ENCODE assay signal across 1 cellular context in the genomic region with DNA sequence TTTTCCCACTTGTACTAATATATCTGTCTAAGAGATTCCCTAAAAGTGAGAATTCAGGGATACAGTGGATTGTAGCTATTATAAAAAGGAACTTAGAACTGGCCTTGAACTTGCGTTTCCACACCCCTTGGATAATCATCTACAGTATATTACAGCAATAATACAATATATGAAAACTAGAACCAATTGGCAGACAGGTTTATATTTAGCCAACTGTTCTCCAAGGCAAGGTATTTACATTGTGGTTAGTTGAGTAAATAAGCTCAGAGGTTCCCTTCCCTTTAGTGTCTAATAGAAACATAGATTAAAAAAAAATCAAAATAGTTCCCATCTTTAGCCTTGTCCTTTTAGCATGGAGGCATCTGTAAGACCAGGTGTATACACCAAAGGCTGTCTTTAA.
A peak's percentile ranks its signal among the peaks of the same experiment; 100 is the strongest.
TF ChIP-seq lines count a peak whose summit lies in the region.

No MANE protein-coding gene starts in this region.

TF ChIP-seq in A549, 52 proteins besides CTCF, POLR2A, EP300 and RAD21 (continued from another document):
- TF ChIP-seq, protein P1, sequence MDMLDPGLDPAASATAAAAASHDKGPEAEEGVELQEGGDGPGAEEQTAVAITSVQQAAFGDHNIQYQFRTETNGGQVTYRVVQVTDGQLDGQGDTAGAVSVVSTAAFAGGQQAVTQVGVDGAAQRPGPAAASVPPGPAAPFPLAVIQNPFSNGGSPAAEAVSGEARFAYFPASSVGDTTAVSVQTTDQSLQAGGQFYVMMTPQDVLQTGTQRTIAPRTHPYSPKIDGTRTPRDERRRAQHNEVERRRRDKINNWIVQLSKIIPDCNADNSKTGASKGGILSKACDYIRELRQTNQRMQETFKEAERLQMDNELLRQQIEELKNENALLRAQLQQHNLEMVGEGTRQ (IDR thresholded peaks at IDR 0.05), result no peak
- 0 out of 3 replicates have a peak, but pooled peaks have one; percentile 12 for TF ChIP-seq SMC3 (IDR thresholded peaks at IDR 0.05)
- no peak for TF ChIP-seq NR3C1 (IDR thresholded peaks at IDR 0.05)
- no peak for TF ChIP-seq CHD2 (IDR thresholded peaks at IDR 0.05; ENCODE audit: low read length, partially characterized antibody)
- TF ChIP-seq HOXB13 (CRISPR knock-in tag; IDR thresholded peaks at IDR 0.05; ENCODE audit: low read depth), result no peak
- no peak for TF ChIP-seq BHLHE40 (IDR thresholded peaks at IDR 0.05; ENCODE audit: low read depth, low read length)
- TF ChIP-seq, protein P2, sequence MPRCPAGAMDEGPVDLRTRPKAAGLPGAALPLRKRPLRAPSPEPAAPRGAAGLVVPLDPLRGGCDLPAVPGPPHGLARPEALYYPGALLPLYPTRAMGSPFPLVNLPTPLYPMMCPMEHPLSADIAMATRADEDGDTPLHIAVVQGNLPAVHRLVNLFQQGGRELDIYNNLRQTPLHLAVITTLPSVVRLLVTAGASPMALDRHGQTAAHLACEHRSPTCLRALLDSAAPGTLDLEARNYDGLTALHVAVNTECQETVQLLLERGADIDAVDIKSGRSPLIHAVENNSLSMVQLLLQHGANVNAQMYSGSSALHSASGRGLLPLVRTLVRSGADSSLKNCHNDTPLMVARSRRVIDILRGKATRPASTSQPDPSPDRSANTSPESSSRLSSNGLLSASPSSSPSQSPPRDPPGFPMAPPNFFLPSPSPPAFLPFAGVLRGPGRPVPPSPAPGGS (IDR thresholded peaks at IDR 0.05), result no peak
- TF ChIP-seq RCOR1 (IDR thresholded peaks at IDR 0.05; ENCODE audit: low read depth, low read length), result no peak
- 0 out of 2 replicates have a peak, but pooled peaks have one; percentile 54 for TF ChIP-seq RARB (CRISPR knock-in tag; IDR thresholded peaks at IDR 0.05)
- TF ChIP-seq KDM5A (IDR thresholded peaks at IDR 0.05), result no peak
- TF ChIP-seq MAFK (IDR thresholded peaks at IDR 0.05; ENCODE audit: partially characterized antibody), result no peak
- TF ChIP-seq, protein P3, sequence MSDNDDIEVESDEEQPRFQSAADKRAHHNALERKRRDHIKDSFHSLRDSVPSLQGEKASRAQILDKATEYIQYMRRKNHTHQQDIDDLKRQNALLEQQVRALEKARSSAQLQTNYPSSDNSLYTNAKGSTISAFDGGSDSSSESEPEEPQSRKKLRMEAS (IDR thresholded peaks at IDR 0.05), result no peak
- no peak for TF ChIP-seq ZC3H11A (IDR thresholded peaks at IDR 0.05)
- no peak for TF ChIP-seq CBX2 (IDR thresholded peaks at IDR 0.05; ENCODE audit: borderline replicate concordance, low read depth)
- TF ChIP-seq CBX8 (IDR thresholded peaks at IDR 0.05), result no peak
- no peak for TF ChIP-seq TFCP2L1 (CRISPR knock-in tag; IDR thresholded peaks at IDR 0.05)
- TF ChIP-seq, protein P4, sequence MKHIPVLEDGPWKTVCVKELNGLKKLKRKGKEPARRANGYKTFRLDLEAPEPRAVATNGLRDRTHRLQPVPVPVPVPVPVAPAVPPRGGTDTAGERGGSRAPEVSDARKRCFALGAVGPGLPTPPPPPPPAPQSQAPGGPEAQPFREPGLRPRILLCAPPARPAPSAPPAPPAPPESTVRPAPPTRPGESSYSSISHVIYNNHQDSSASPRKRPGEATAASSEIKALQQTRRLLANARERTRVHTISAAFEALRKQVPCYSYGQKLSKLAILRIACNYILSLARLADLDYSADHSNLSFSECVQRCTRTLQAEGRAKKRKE (CRISPR knock-in tag; IDR thresholded peaks at IDR 0.05; ENCODE audit: low read depth), result no peak
- no peak for TF ChIP-seq TP53 (CRISPR knock-in tag; IDR thresholded peaks at IDR 0.05)
- no peak for TF ChIP-seq RNF2 (IDR thresholded peaks at IDR 0.05; ENCODE audit: borderline replicate concordance, low read depth)
- peak; percentile 49; the same call in 1 of the 2 replicates for TF ChIP-seq JUNB (IDR thresholded peaks at IDR 0.05)
- TF ChIP-seq, protein P5, sequence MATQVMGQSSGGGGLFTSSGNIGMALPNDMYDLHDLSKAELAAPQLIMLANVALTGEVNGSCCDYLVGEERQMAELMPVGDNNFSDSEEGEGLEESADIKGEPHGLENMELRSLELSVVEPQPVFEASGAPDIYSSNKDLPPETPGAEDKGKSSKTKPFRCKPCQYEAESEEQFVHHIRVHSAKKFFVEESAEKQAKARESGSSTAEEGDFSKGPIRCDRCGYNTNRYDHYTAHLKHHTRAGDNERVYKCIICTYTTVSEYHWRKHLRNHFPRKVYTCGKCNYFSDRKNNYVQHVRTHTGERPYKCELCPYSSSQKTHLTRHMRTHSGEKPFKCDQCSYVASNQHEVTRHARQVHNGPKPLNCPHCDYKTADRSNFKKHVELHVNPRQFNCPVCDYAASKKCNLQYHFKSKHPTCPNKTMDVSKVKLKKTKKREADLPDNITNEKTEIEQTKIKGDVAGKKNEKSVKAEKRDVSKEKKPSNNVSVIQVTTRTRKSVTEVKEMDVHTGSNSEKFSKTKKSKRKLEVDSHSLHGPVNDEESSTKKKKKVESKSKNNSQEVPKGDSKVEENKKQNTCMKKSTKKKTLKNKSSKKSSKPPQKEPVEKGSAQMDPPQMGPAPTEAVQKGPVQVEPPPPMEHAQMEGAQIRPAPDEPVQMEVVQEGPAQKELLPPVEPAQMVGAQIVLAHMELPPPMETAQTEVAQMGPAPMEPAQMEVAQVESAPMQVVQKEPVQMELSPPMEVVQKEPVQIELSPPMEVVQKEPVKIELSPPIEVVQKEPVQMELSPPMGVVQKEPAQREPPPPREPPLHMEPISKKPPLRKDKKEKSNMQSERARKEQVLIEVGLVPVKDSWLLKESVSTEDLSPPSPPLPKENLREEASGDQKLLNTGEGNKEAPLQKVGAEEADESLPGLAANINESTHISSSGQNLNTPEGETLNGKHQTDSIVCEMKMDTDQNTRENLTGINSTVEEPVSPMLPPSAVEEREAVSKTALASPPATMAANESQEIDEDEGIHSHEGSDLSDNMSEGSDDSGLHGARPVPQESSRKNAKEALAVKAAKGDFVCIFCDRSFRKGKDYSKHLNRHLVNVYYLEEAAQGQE (IDR thresholded peaks at IDR 0.05), result no peak
- TF ChIP-seq GATA3 (IDR thresholded peaks at IDR 0.05; ENCODE audit: borderline replicate concordance), result peak; percentile 76
- no peak for TF ChIP-seq SREBF2 (IDR thresholded peaks at IDR 0.05)
- TF ChIP-seq, protein P6, sequence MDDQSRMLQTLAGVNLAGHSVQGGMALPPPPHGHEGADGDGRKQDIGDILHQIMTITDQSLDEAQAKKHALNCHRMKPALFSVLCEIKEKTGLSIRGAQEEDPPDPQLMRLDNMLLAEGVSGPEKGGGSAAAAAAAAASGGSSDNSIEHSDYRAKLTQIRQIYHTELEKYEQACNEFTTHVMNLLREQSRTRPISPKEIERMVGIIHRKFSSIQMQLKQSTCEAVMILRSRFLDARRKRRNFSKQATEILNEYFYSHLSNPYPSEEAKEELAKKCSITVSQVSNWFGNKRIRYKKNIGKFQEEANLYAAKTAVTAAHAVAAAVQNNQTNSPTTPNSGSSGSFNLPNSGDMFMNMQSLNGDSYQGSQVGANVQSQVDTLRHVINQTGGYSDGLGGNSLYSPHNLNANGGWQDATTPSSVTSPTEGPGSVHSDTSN (IDR thresholded peaks at IDR 0.05), result no peak
- TF ChIP-seq ZFP36 (IDR thresholded peaks at IDR 0.05; ENCODE audit: borderline replicate concordance, partially characterized antibody), result no peak
- no peak for TF ChIP-seq EHMT2 (IDR thresholded peaks at IDR 0.05; ENCODE audit: low read depth)
- peak; percentile 59; the same call in 1 of the 2 replicates for TF ChIP-seq FOXS1 (CRISPR knock-in tag; IDR thresholded peaks at IDR 0.05)
- no peak for TF ChIP-seq KDM1A (IDR thresholded peaks at IDR 0.05; ENCODE audit: low read depth)
- TF ChIP-seq, protein P7, sequence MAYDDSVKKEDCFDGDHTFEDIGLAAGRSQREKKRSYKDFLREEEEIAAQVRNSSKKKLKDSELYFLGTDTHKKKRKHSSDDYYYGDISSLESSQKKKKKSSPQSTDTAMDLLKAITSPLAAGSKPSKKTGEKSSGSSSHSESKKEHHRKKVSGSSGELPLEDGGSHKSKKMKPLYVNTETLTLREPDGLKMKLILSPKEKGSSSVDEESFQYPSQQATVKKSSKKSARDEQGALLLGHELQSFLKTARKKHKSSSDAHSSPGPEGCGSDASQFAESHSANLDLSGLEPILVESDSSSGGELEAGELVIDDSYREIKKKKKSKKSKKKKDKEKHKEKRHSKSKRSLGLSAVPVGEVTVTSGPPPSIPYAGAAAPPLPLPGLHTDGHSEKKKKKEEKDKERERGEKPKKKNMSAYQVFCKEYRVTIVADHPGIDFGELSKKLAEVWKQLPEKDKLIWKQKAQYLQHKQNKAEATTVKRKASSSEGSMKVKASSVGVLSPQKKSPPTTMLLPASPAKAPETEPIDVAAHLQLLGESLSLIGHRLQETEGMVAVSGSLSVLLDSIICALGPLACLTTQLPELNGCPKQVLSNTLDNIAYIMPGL (CRISPR knock-in tag; IDR thresholded peaks at IDR 0.05; ENCODE audit: borderline replicate concordance), result no peak
- TF ChIP-seq, protein P8, sequence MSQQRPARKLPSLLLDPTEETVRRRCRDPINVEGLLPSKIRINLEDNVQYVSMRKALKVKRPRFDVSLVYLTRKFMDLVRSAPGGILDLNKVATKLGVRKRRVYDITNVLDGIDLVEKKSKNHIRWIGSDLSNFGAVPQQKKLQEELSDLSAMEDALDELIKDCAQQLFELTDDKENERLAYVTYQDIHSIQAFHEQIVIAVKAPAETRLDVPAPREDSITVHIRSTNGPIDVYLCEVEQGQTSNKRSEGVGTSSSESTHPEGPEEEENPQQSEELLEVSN (IDR thresholded peaks at IDR 0.05; ENCODE audit: borderline replicate concordance, low read depth), result no peak
- TF ChIP-seq PHF8 (IDR thresholded peaks at IDR 0.05; ENCODE audit: borderline replicate concordance, low read depth), result no peak
- no peak for TF ChIP-seq ESRRA (IDR thresholded peaks at IDR 0.05; ENCODE audit: borderline replicate concordance, low read length)
- TF ChIP-seq NFE2L2 (conservative IDR thresholded peaks at IDR 0.05; ENCODE audit: low read length), result no peak
- TF ChIP-seq POLR2AphosphoS2 (conservative IDR thresholded peaks at IDR 0.05; ENCODE audit: low read length), result no peak
